In genomic region chr6:136611133-136611532, GRCh38 we compare ENCODE assay signal across 1 cellular context.
A peak's percentile ranks its signal among the peaks of the same experiment; 100 is the strongest.
TF ChIP-seq lines count a peak whose summit lies in the region.

No MANE protein-coding gene starts in this region.

TF ChIP-seq in K562, 482 proteins besides CTCF, POLR2A, EP300 and RAD21 (continued from another document):
- TF ChIP-seq ZNF395 (CRISPR knock-in tag; IDR thresholded peaks at IDR 0.05) (0 out of 2 replicates have a peak, but pooled peaks have one; percentile 48), ZNF76 (CRISPR knock-in tag; IDR thresholded peaks at IDR 0.05; ENCODE audit: borderline replicate concordance) (no peak), TCF7L2 (IDR thresholded peaks at IDR 0.05; ENCODE audit: low read depth, low read length) (no peak), PURB (CRISPR knock-in tag; IDR thresholded peaks at IDR 0.05; ENCODE audit: low read depth) (no peak), MEIS2 (IDR thresholded peaks at IDR 0.05; ENCODE audit: partially characterized antibody) (peak; percentile 16), NFIC (IDR thresholded peaks at IDR 0.05) (no peak), CEBPZ (IDR thresholded peaks at IDR 0.05; ENCODE audit: borderline replicate concordance, low read depth, low read length) (no peak)
- TF ChIP-seq, protein P1, sequence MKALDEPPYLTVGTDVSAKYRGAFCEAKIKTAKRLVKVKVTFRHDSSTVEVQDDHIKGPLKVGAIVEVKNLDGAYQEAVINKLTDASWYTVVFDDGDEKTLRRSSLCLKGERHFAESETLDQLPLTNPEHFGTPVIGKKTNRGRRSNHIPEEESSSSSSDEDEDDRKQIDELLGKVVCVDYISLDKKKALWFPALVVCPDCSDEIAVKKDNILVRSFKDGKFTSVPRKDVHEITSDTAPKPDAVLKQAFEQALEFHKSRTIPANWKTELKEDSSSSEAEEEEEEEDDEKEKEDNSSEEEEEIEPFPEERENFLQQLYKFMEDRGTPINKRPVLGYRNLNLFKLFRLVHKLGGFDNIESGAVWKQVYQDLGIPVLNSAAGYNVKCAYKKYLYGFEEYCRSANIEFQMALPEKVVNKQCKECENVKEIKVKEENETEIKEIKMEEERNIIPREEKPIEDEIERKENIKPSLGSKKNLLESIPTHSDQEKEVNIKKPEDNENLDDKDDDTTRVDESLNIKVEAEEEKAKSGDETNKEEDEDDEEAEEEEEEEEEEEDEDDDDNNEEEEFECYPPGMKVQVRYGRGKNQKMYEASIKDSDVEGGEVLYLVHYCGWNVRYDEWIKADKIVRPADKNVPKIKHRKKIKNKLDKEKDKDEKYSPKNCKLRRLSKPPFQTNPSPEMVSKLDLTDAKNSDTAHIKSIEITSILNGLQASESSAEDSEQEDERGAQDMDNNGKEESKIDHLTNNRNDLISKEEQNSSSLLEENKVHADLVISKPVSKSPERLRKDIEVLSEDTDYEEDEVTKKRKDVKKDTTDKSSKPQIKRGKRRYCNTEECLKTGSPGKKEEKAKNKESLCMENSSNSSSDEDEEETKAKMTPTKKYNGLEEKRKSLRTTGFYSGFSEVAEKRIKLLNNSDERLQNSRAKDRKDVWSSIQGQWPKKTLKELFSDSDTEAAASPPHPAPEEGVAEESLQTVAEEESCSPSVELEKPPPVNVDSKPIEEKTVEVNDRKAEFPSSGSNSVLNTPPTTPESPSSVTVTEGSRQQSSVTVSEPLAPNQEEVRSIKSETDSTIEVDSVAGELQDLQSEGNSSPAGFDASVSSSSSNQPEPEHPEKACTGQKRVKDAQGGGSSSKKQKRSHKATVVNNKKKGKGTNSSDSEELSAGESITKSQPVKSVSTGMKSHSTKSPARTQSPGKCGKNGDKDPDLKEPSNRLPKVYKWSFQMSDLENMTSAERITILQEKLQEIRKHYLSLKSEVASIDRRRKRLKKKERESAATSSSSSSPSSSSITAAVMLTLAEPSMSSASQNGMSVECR (CRISPR knock-in tag; IDR thresholded peaks at IDR 0.05) = no peak
